Comparison of ENCODE assay signal across 7 cellular contexts in the genomic region with DNA sequence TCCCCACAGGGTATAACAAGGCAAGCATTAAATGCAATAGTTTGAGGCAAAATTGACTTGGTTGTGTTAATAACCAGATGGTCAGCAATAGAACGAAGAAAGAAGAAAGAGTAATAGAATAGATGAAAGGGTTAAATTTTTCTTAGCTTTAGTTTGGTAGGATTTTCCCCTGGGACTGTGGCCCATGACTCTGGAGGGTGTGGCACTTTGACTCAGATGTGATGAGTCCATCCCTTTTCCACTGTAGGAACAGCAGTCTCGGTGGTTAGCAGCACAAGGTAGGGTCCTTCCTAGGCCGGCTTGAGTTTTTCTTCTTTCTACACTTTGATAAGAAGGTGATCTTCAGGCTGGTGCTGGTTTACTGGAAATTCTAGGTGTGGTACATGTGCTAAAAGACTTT. TPM values are rescaled to one million over a fixed set of nuclear protein-coding genes. Genes with fewer than 3 reads are reported as not detected.
"Had no signal": no experiment of that assay in that cellular context is flagged by ENCODE, and none has a peak within 500 bp of the region (broad histone marks: within the 10 kb centered on the region; RNA-seq: fewer than 3 reads in every experiment).

No MANE protein-coding gene starts in this region.

RNA-seq across cellular contexts. Expression of a gene that starts 54.7 kb away (rescaled TPM):
- total RNA-seq: kidney epithelial cell; lung microvascular endothelial cell; naive thymus-derived CD8-positive, alpha-beta T cell; right lobe of liver; vagina had no signal
- polyA plus RNA-seq: liver; naive thymus-derived CD8-positive, alpha-beta T cell; neural cell had no signal
